ENCODE assay signal across 8 cellular contexts in genomic region chr15:31867536-31868442, GRCh38. TPM values are rescaled to one million over a fixed set of nuclear protein-coding genes. Genes with fewer than 3 reads are reported as not detected.
DNase-seq lines count a peak whose midpoint lies in the region; ATAC-seq and TF ChIP-seq lines count a peak whose summit lies in the region.

No MANE protein-coding gene starts in this region.

- H3F3A ChIP-seq in neural progenitor cell (ENCODE audit: low read depth), result peaks cover 6% of the 10 kb centered on the region

- H4K20me1 ChIP-seq in neural progenitor cell (ENCODE audit: low read depth), result peaks cover 18% of the 10 kb centered on the region

- TF ChIP-seq EP300 in transverse colon (IDR thresholded peaks at IDR 0.05; ENCODE audit: low read depth), result no peak

- H3K36me3 Mint-ChIP-seq in CD4-positive, alpha-beta memory T cell, result peaks cover 0 to 8% of the 10 kb centered on the region in 2 donors
- no peaks in the 10 kb centered on the region for H3K36me3 Mint-ChIP-seq in activated T-cell treated with anti-CD3 and anti-CD28 coated beads, Interleukin-2, amount 50 U/mL, for 24 hours (ENCODE audit: low read depth)
- H3K36me3 Mint-ChIP-seq in neural progenitor cell, result no peaks in the 10 kb centered on the region

- CTCF ChIA-PET in CD4-positive, alpha-beta memory T cell (lab: Charles Lee; ENCODE audit: partially characterized antibody), result interaction anchor here (0.6 kb wide), 1 partner anchor 10 kb away, joined by 4 read pairs; no protein-coding TSS in a partner anchor

- peak overlapping the region in 3 of 7 donors; percentile 2 to 76 (median 13) for H3K27ac Mint-ChIP-seq in CD4-positive, alpha-beta memory T cell
- H3K27ac Mint-ChIP-seq in activated T-cell treated with anti-CD3 and anti-CD28 coated beads, Interleukin-2, amount 50 U/mL, for 24 hours, result no peak overlapping the region
- no peak overlapping the region for H3K27ac Mint-ChIP-seq in neural progenitor cell

- POLR2A ChIA-PET in CD4-positive, alpha-beta memory T cell (lab: Charles Lee; ENCODE audit: partially characterized antibody), result no interaction called here

- intact Hi-C loops in CD4-positive, alpha-beta memory T cell (cut with micrococcal nuclease), result no loop called here
- intact Hi-C loops in transverse colon (cut with DNase I; ENCODE audit: low total_unique reads), result no loop called here

- peaks cover 6 to 11% of the 10 kb centered on the region in 2 donors for H3K27me3 Mint-ChIP-seq in CD4-positive, alpha-beta memory T cell
- H3K27me3 Mint-ChIP-seq in activated T-cell treated with anti-CD3 and anti-CD28 coated beads, Interleukin-2, amount 50 U/mL, for 24 hours, result peaks cover 34% of the 10 kb centered on the region
- H3K27me3 Mint-ChIP-seq in neural progenitor cell (ENCODE audit: insufficient read depth, low read depth), result peaks cover 12% of the 10 kb centered on the region

- no peaks in the 10 kb centered on the region for H3K36me3 ChIP-seq in CD4-positive, alpha-beta memory T cell (ENCODE audit: insufficient read depth, low read length)
- H3K36me3 ChIP-seq in NT2/D1 (ENCODE audit: insufficient read depth, insufficient read length, low read length) (no peaks in the 10 kb centered on the region), neural progenitor cell (no peaks in the 10 kb centered on the region), transverse colon (no peaks in the 10 kb centered on the region)

- no peaks in the 10 kb centered on the region for H3K9me3 ChIP-seq in CD4-positive, alpha-beta memory T cell (ENCODE audit: control insufficient read depth in 1 of 2, low read length in 2 of 2)
- H3K9me3 ChIP-seq in NT2/D1 (ENCODE audit: insufficient read depth, low read length) (no peaks in the 10 kb centered on the region; the same call in 1 of the 2 replicates), neural progenitor cell (ENCODE audit: low read depth) (no peaks in the 10 kb centered on the region), transverse colon (no peaks in the 10 kb centered on the region)

- H3K4me1 ChIP-seq in CD4-positive, alpha-beta memory T cell (ENCODE audit: insufficient read depth, low read length), result peaks cover 14% of the 10 kb centered on the region
- H3K4me1 ChIP-seq in NT2/D1 (ENCODE audit: insufficient read depth, insufficient read length) (no peaks in the 10 kb centered on the region), neural progenitor cell (peaks cover 5% of the 10 kb centered on the region), transverse colon (peaks cover 0 to 15% (median 7%) of the 10 kb centered on the region in 4 donors)

- in situ Hi-C loops in transverse colon (cut with MboI; ENCODE audit: low pct_ligation_motif_present in 1 of 4, low pct_unique_long_range_greater_than_20kb in 1 of 4, low sequenced_read_pairs in 3 of 4), result no loop called here

- H3K9ac ChIP-seq in NT2/D1 (ENCODE audit: insufficient read length, low read depth) (no peak overlapping the region), neural progenitor cell (no peak overlapping the region)

- peaks cover 0 to 7% (median 0%) of the 10 kb centered on the region in 8 donors for H3K9me3 Mint-ChIP-seq in CD4-positive, alpha-beta memory T cell
- H3K9me3 Mint-ChIP-seq in activated T-cell treated with anti-CD3 and anti-CD28 coated beads, Interleukin-2, amount 50 U/mL, for 24 hours, result no peaks in the 10 kb centered on the region
- peaks cover 2% of the 10 kb centered on the region for H3K9me3 Mint-ChIP-seq in neural progenitor cell

- H3K79me2 ChIP-seq in neural progenitor cell (ENCODE audit: low read depth), result no peaks in the 10 kb centered on the region

- no peak overlapping the region for H3K4me3 ChIP-seq in CD4-positive, alpha-beta memory T cell (ENCODE audit: low read length in 2 of 2)
- H3K4me3 ChIP-seq in NT2/D1 (ENCODE audit: insufficient read length, low read depth), result no peak overlapping the region
- no peak overlapping the region for H3K4me3 ChIP-seq in fibroblast of mammary gland (ENCODE audit: control insufficient read depth, low read depth, low read length)
- no peak overlapping the region for H3K4me3 ChIP-seq in neural progenitor cell
- no peak overlapping the region for H3K4me3 ChIP-seq in transverse colon

- H3K27me3 ChIP-seq in CD4-positive, alpha-beta memory T cell (ENCODE audit: insufficient read depth, low read length), result no peaks in the 10 kb centered on the region
- H3K27me3 ChIP-seq in NT2/D1 (ENCODE audit: insufficient read depth, insufficient read length) (peaks cover 16% of the 10 kb centered on the region), neural progenitor cell (peaks cover 26% of the 10 kb centered on the region), transverse colon (no peaks in the 10 kb centered on the region)

- H3K4me3 Mint-ChIP-seq in CD4-positive, alpha-beta memory T cell, result peak overlapping the region in 6 of 8 donors; percentile 36 to 80 (median 54)
- H3K4me3 Mint-ChIP-seq in activated T-cell treated with anti-CD3 and anti-CD28 coated beads, Interleukin-2, amount 50 U/mL, for 24 hours, result no peak overlapping the region
- H3K4me3 Mint-ChIP-seq in neural progenitor cell, result peak overlapping the region; percentile 68

- TF ChIP-seq CTCF in fibroblast of mammary gland (conservative IDR thresholded peaks at IDR 0.05; ENCODE audit: control insufficient read depth, insufficient read depth, low read depth, low read length), result peak; percentile 74
- peak; percentile 94 for TF ChIP-seq CTCF in neural progenitor cell (IDR thresholded peaks at IDR 0.05)
- peak; percentile 59 to 87 (median 83) for TF ChIP-seq CTCF in transverse colon (IDR thresholded peaks at IDR 0.05)

- no peak overlapping the region for H2AFZ ChIP-seq in neural progenitor cell (replicated peaks)

- no peak for TF ChIP-seq POLR2A in transverse colon (IDR thresholded peaks at IDR 0.05)

- H3K4me1 Mint-ChIP-seq in CD4-positive, alpha-beta memory T cell, result peaks cover 9 to 24% (median 16%) of the 10 kb centered on the region in 4 donors
- peaks cover 11% of the 10 kb centered on the region for H3K4me1 Mint-ChIP-seq in activated T-cell treated with anti-CD3 and anti-CD28 coated beads, Interleukin-2, amount 50 U/mL, for 24 hours (ENCODE audit: low read depth)
- peaks cover 10% of the 10 kb centered on the region for H3K4me1 Mint-ChIP-seq in neural progenitor cell

- no peak overlapping the region for H3K27ac ChIP-seq in CD4-positive, alpha-beta memory T cell (ENCODE audit: low read depth, low read length)
- H3K27ac ChIP-seq in neural progenitor cell (no peak overlapping the region), transverse colon (no peak overlapping the region)

- no peak overlapping the region for H3K4me2 ChIP-seq in neural progenitor cell

- no peak for ATAC-seq in HG03095 (IDR thresholded peaks at IDR 0.05; ENCODE audit: unreplicated experiment)

- DNase-seq in CD4-positive, alpha-beta memory T cell, result peak; percentile 40 to 55 (median 51)
- DNase-seq in HK-2 (ENCODE audit: unreplicated experiment) (peak; percentile 51), NT2/D1 (ENCODE audit: low read depth, low spot score) (peak; percentile 51), fibroblast of mammary gland (ENCODE audit: low read depth) (peak; percentile 56), neural progenitor cell (ENCODE audit: low spot score) (peak; percentile 74), transverse colon (peak; percentile 64)
- peak; percentile 71 for DNase-seq in activated T-cell treated with anti-CD3 and anti-CD28 coated beads, Interleukin-2, amount 50 U/mL, for 24 hours

- 29 to 39% methylated on average over 9 to 24 of the region's 24 CpGs for WGBS in transverse colon (ENCODE audit: low coverage in 1 of 2), 2 donors

RNA-seq across cellular contexts. Expression of gene OTUD7A, which starts 2.7 kb away (rescaled TPM):
- total RNA-seq in CD4-positive, alpha-beta memory T cell, result 1 to 10 TPM; 5.7 TPM
- polyA plus RNA-seq in CD4-positive, alpha-beta memory T cell, result under 1 TPM; 0.13 to 0.30 TPM
- total RNA-seq in neural progenitor cell (ENCODE audit: low replicate concordance), result 0.39 and 1.5 TPM in 2 replicates
- total RNA-seq in transverse colon, result 10 to 100 TPM in 3 of 4 donors, 1 to 10 TPM in 1; 8.6 to 62.5 (median 22.2) TPM
